In the genomic region with DNA sequence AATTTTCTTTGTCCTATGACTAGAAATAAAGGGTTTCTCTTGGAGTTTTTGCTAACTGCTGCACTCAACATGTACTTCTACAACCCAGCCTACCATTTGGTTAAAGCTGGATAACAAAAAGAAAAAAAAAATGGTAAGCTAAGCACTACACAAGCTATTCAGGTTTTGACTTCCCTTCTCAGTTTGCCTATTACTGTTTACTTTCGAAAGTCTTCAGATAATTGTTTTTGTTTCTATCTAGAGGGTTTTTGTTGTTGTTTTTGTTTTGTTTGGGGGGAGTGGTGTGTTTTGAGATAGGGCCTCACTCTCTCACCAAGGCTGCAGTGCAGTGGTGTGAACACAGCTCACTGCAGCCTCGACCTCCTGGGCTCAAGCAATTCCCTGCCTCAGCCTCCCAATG, we compare ENCODE assay signal across 21 cellular contexts. TPM values are rescaled to one million over a fixed set of nuclear protein-coding genes. Genes with fewer than 3 reads are reported as not detected.
DNase-seq lines count a peak whose midpoint lies in the region; ATAC-seq and FAIRE-seq lines count a peak whose summit lies in the region.
"Had no signal": no experiment of that assay in that cellular context is flagged by ENCODE, and none has a peak within 500 bp of the region (broad histone marks: within the 10 kb centered on the region; RNA-seq: fewer than 3 reads in every experiment).

No MANE protein-coding gene starts in this region.

- ATAC-seq in GM18502 (IDR thresholded peaks at IDR 0.05; ENCODE audit: poor library complexity, unreplicated experiment) = peak; percentile 44
- peak; percentile 71 for ATAC-seq in GM21447 (IDR thresholded peaks at IDR 0.05; ENCODE audit: unreplicated experiment)
- peak; percentile 84 for ATAC-seq in HG02852 (IDR thresholded peaks at IDR 0.05; ENCODE audit: unreplicated experiment)
- ATAC-seq in HG03565 (IDR thresholded peaks at IDR 0.05; ENCODE audit: unreplicated experiment) = peak; percentile 60
- ATAC-seq in GM21825 (IDR thresholded peaks at IDR 0.05; ENCODE audit: unreplicated experiment) = no peak
- ATAC-seq: activated CD4-positive, alpha-beta T cell treated with anti-CD3 and anti-CD28 coated beads for 36 hours; activated CD8-positive, alpha-beta memory T cell treated with anti-CD3 and anti-CD28 coated beads, Interleukin-2, amount 10 ng/mL, durations not matched to agents 7 days and 5 days; heart right ventricle; Right ventricle myocardium inferior had no signal

- DNase-seq in activated gamma-delta T cell (lab: John Stamatoyannopoulos, UW) (no peak), frontal cortex (ENCODE audit: low spot score in 2 of 2) (no peak)
- no peak for DNase-seq in activated CD8-positive, alpha-beta memory T cell treated with anti-CD3 and anti-CD28 coated beads, Interleukin-2, amount 50 U/mL, for 4 hours
- DNase-seq: activated CD4-positive, alpha-beta T cell treated with anti-CD3 and anti-CD28 coated beads for 36 hours; activated CD8-positive, alpha-beta memory T cell treated with anti-CD3 and anti-CD28 coated beads, Interleukin-2, amount 10 ng/mL, durations not matched to agents 7 days and 5 days; activated effector memory CD4-positive, alpha-beta T cell treated with Interleukin-2 at 50 U/mL for 16 hours; DMS 273 treated with DMSO at 0.1 percent for 48 hours; GM23248; heart right ventricle; Karpas-422; stimulated activated CD8-positive, alpha-beta memory T cell treated with anti-CD3 and anti-CD28 coated beads, Interleukin-4, amount 100 ng/mL, for 48 hours had no signal

- FAIRE-seq in frontal cortex (lab: Jason Lieb, UNC) = no peak
- FAIRE-seq: G401.6, GM12892, HTR-8/SVneo, TTC549 had no signal

RNA-seq across cellular contexts. Expression of gene CLOCK, which starts 46.6 kb away (rescaled TPM):
- total RNA-seq in frontal cortex = 27.3 TPM
